Comparison of ENCODE assay signal across 7 cellular contexts in the genomic region with DNA sequence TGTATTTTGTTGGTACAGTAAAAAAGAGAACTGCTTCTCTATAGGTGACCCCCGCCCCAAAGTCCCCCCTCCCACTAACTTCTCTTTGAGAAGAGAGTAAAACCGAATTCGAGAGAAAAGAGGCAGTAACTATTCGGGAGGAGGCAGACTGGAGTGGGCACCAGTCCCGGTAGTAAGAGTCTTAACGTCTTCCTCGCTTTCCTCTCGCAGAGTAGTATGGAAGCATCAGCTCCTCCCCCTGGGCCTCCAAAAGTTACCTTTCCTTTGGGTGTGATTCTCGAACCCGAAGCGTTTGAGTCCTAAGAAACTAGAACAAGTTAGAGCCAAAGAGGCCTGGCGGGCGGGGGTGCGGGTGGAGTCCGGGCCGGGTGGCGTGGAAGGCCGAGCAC. TPM values are rescaled to one million over a fixed set of nuclear protein-coding genes. Genes with fewer than 3 reads are reported as not detected.
DNase-seq lines count a peak whose midpoint lies in the region; ATAC-seq, FAIRE-seq and TF ChIP-seq lines count a peak whose summit lies in the region.

No MANE protein-coding gene starts in this region.

- H3K4me2 ChIP-seq in fibroblast of lung (ENCODE audit: extremely low read depth, insufficient read depth, low read length) = peak overlapping the region; percentile 67

- peak; percentile 32 to 53 (median 40) for ATAC-seq in pancreas
- ATAC-seq in HG03457 (IDR thresholded peaks at IDR 0.05; ENCODE audit: unreplicated experiment) = no peak
- ATAC-seq in GM21737 (IDR thresholded peaks at IDR 0.05; ENCODE audit: unreplicated experiment) = no peak

- WGBS in pancreas, 2 donors = 7 to 9% methylated on average over 14 to 18 of the region's 18 CpGs

- no peak for FAIRE-seq in pancreas (lab: Jason Lieb, UNC)

- H3K36me3 ChIP-seq in H7 (replicated peaks; ENCODE audit: control insufficient read depth, insufficient read depth, low read length) = no peaks in the 10 kb centered on the region
- peaks cover 10% of the 10 kb centered on the region for H3K36me3 ChIP-seq in SJSA1
- H3K36me3 ChIP-seq in fibroblast of lung (ENCODE audit: control insufficient read depth, insufficient read depth, low read length) = no peaks in the 10 kb centered on the region
- no peaks in the 10 kb centered on the region for H3K36me3 ChIP-seq in pancreas

- DNase-seq in H7 = no peak
- DNase-seq in SJSA1 (ENCODE audit: low read depth in 1 of 2, low spot score in 2 of 2) = peak in 1 of 2 experiments; percentile 50
- DNase-seq in fibroblast of lung (ENCODE audit: low read depth in 2 of 2) = no peak
- no peak for DNase-seq in pancreas
- DNase-seq in SW480 (ENCODE audit: low spot score) = no peak

- H2AFZ ChIP-seq in fibroblast of lung (ENCODE audit: low read length) = peak overlapping the region; percentile 74

- intact Hi-C loops in pancreas (cut with DNase I) = no loop called here

- peaks cover 23% of the 10 kb centered on the region for H3K79me2 ChIP-seq in fibroblast of lung (ENCODE audit: control insufficient read depth, insufficient read depth, low read length)

- peak overlapping the region; percentile 89 for H3K9ac ChIP-seq in fibroblast of lung (ENCODE audit: insufficient read depth, low read length)

- peak overlapping the region; percentile 94 for H3K4me3 ChIP-seq in H7 (ENCODE audit: insufficient read depth, low read depth, low read length)
- H3K4me3 ChIP-seq in SJSA1 = peak overlapping the region; percentile 83
- peak overlapping the region; percentile 61 to 82 (median 79) for H3K4me3 ChIP-seq in fibroblast of lung (replicated peaks in 1 of 4; ENCODE audit: control extremely low read depth in 1 of 4, insufficient read depth in 1 of 4, low read depth in 3 of 4, low read length in 4 of 4)
- H3K4me3 ChIP-seq in pancreas = peak overlapping the region; percentile 51 to 80 (median 64)

- H3K9me3 ChIP-seq in SJSA1 (replicated peaks) (no peaks in the 10 kb centered on the region), fibroblast of lung (ENCODE audit: control insufficient read depth, insufficient read depth, low read depth, low read length) (no peaks in the 10 kb centered on the region), pancreas (no peaks in the 10 kb centered on the region)

- no peaks in the 10 kb centered on the region for H3K27me3 ChIP-seq in H7 (ENCODE audit: control insufficient read depth, insufficient read depth, low read length)
- H3K27me3 ChIP-seq in SJSA1 (replicated peaks) = no peaks in the 10 kb centered on the region
- no peaks in the 10 kb centered on the region for H3K27me3 ChIP-seq in fibroblast of lung (ENCODE audit: control insufficient read depth, insufficient read depth, low read length)
- H3K27me3 ChIP-seq in pancreas = peaks cover 0 to 8% (median 0%) of the 10 kb centered on the region in 4 donors

- H3K27ac ChIP-seq in SJSA1 (peak overlapping the region; percentile 63), fibroblast of lung (ENCODE audit: insufficient read depth, low read length) (peak overlapping the region; percentile 92), pancreas (peak overlapping the region in 2 of 4 donors; percentile 69 to 71)

- peaks cover 13% of the 10 kb centered on the region; the same call in 1 of the 2 replicates for H3K4me1 ChIP-seq in SJSA1 (replicated peaks)
- H3K4me1 ChIP-seq in fibroblast of lung (ENCODE audit: control insufficient read depth, extremely low read depth, insufficient read depth, low read length) = no peaks in the 10 kb centered on the region
- peaks cover 0 to 8% (median 0%) of the 10 kb centered on the region in 3 donors for H3K4me1 ChIP-seq in pancreas

- TF ChIP-seq CTCF in fibroblast of lung (conservative IDR thresholded peaks at IDR 0.05 in 1 of 2, IDR thresholded peaks at IDR 0.05 in 1 of 2; ENCODE audit: low read depth in 1 of 2, low read length in 2 of 2) = no peak
- no peak for TF ChIP-seq CTCF in pancreas (IDR thresholded peaks at IDR 0.05)

- H4K20me1 ChIP-seq in fibroblast of lung (ENCODE audit: control insufficient read depth, extremely low read depth, insufficient read depth, low read length) = no peaks in the 10 kb centered on the region

RNA-seq across cellular contexts. Expression of gene DSE, which starts 0.4 kb away (rescaled TPM):
- total RNA-seq in H7 (2014; rRNA removed; shearing (Covaris generic)) = 39.5 and 48.1 TPM in 2 replicates
- 27.3 and 35.1 TPM in 2 replicates for total RNA-seq in SJSA1 (2014; rRNA removed; shearing (Covaris generic))
- total RNA-seq in fibroblast of lung = 89.2 and 106 TPM in 2 replicates
- polyA plus RNA-seq in fibroblast of lung = 29.0 and 71.0 TPM in 2 replicates
- polyA plus RNA-seq in fibroblast of lung (2012) = 23.2 and 54.1 TPM in 2 replicates
- polyA minus RNA-seq in fibroblast of lung (ENCODE audit: low replicate concordance) = 48.9 and 75.0 TPM in 2 replicates
- 10 to 100 TPM in 1 of 6 donors, 1 to 10 TPM in 5; 1.8 to 19.2 (median 3.9) TPM for total RNA-seq in pancreas
- polyA plus RNA-seq in pancreas = 1 to 10 TPM; 1.7 to 2.6 TPM

Comparison
In these comparisons a context has a peak if more than half of its experiments do, and no peak if none do; other contexts are left out.
1. ATAC-seq: peak in pancreas (4 of 4); none in HG03457 (single experiment) and GM21737 (single experiment).
2. Peak in every context shown above with its lines, with median percentiles within 50 percentile points of each other: H3K4me3 ChIP-seq.